12 cellular contexts compared by ENCODE assay signal in genomic region chr12:53224897-53225634, GRCh38. TPM values are rescaled to one million over a fixed set of nuclear protein-coding genes. Genes with fewer than 3 reads are reported as not detected.
DNase-seq lines count a peak whose midpoint lies in the region; ATAC-seq lines count a peak whose summit lies in the region.
"Had no signal": no experiment of that assay in that cellular context is flagged by ENCODE, and none has a peak within 500 bp of the region (broad histone marks: within the 10 kb centered on the region; RNA-seq: fewer than 3 reads in every experiment).

No MANE protein-coding gene starts in this region.

- POLR2A ChIA-PET in activated naive CD8-positive, alpha-beta T cell treated with anti-CD3 and anti-CD28 coated beads, Interleukin-2, amount 10 ng/mL, durations not matched to agents 7 days and 5 days (lab: Charles Lee), result interaction anchor here (1.2 kb wide), 1 partner anchor 42 kb away, joined by 3 read pairs; no protein-coding TSS in a partner anchor

- no peaks in the 10 kb centered on the region for H3K27me3 Mint-ChIP-seq in T-helper 1 cell treated with Interleukin-12 subunit alpha and Interleukin-12 subunit beta and Interleukin-4 antibody, amounts not matched to agents 30 μg/mL and 1 μg/mL, for 36 hours (ENCODE audit: low read depth)
- H3K27me3 Mint-ChIP-seq in activated naive CD8-positive, alpha-beta T cell treated with anti-CD3 and anti-CD28 coated beads, Interleukin-2, amount 10 ng/mL, durations not matched to agents 7 days and 5 days, result no peaks in the 10 kb centered on the region

- H3K9me3 Mint-ChIP-seq in T-helper 1 cell treated with Interleukin-12 subunit alpha and Interleukin-12 subunit beta and Interleukin-4 antibody, amounts not matched to agents 30 μg/mL and 1 μg/mL, for 36 hours, result no peaks in the 10 kb centered on the region
- no peaks in the 10 kb centered on the region for H3K9me3 Mint-ChIP-seq in activated naive CD8-positive, alpha-beta T cell treated with anti-CD3 and anti-CD28 coated beads, Interleukin-2, amount 10 ng/mL, durations not matched to agents 7 days and 5 days

- ATAC-seq in activated naive CD8-positive, alpha-beta T cell treated with anti-CD3 and anti-CD28 coated beads, Interleukin-2, amount 10 ng/mL, durations not matched to agents 7 days and 5 days (ENCODE audit: low read depth), result no peak
- no peak for ATAC-seq in GM18502 (IDR thresholded peaks at IDR 0.05; ENCODE audit: poor library complexity, unreplicated experiment)
- ATAC-seq in GM19351 (IDR thresholded peaks at IDR 0.05; ENCODE audit: unreplicated experiment), result no peak

- no peak overlapping the region for H3K4me3 Mint-ChIP-seq in T-helper 1 cell treated with Interleukin-12 subunit alpha and Interleukin-12 subunit beta and Interleukin-4 antibody, amounts not matched to agents 30 μg/mL and 1 μg/mL, for 36 hours
- peak overlapping the region; percentile 14 for H3K4me3 Mint-ChIP-seq in activated naive CD8-positive, alpha-beta T cell treated with anti-CD3 and anti-CD28 coated beads, Interleukin-2, amount 10 ng/mL, durations not matched to agents 7 days and 5 days

- H3K27ac ChIP-seq in temporal lobe (ENCODE audit: low read depth, low read length), result peak overlapping the region; percentile 38

- peaks cover 61% of the 10 kb centered on the region for H3K4me1 Mint-ChIP-seq in T-helper 1 cell treated with Interleukin-12 subunit alpha and Interleukin-12 subunit beta and Interleukin-4 antibody, amounts not matched to agents 30 μg/mL and 1 μg/mL, for 36 hours (ENCODE audit: low read depth)
- H3K4me1 Mint-ChIP-seq in activated naive CD8-positive, alpha-beta T cell treated with anti-CD3 and anti-CD28 coated beads, Interleukin-2, amount 10 ng/mL, durations not matched to agents 7 days and 5 days, result peaks cover 50% of the 10 kb centered on the region

- DNase-seq in T-helper 1 cell, result no peak
- DNase-seq in activated naive CD8-positive, alpha-beta T cell treated with anti-CD3 and anti-CD28 coated beads, Interleukin-2, amount 10 ng/mL, durations not matched to agents 7 days and 5 days, result no peak
- peak; percentile 62 for DNase-seq in islet precursor cell
- no peak for DNase-seq in NCI-H69 (lab: John Stamatoyannopoulos, UW)
- DNase-seq: NCI-H1105 treated with DMSO at 0.1 percent for 48 hours; SHP77 treated with DMSO at 0.1 percent for 48 hours; stimulated activated CD4-positive, alpha-beta T cell treated with anti-CD3 and anti-CD28 coated beads, Interleukin-4, amount 100 ng/mL, for 24 hours had no signal

- H3K36me3 Mint-ChIP-seq in T-helper 1 cell treated with Interleukin-12 subunit alpha and Interleukin-12 subunit beta and Interleukin-4 antibody, amounts not matched to agents 30 μg/mL and 1 μg/mL, for 36 hours (ENCODE audit: low read depth), result peaks cover 14% of the 10 kb centered on the region
- H3K36me3 Mint-ChIP-seq in activated naive CD8-positive, alpha-beta T cell treated with anti-CD3 and anti-CD28 coated beads, Interleukin-2, amount 10 ng/mL, durations not matched to agents 7 days and 5 days, result peaks cover 7% of the 10 kb centered on the region

- peak overlapping the region; percentile 55 for H3K27ac Mint-ChIP-seq in T-helper 1 cell treated with Interleukin-12 subunit alpha and Interleukin-12 subunit beta and Interleukin-4 antibody, amounts not matched to agents 30 μg/mL and 1 μg/mL, for 36 hours
- H3K27ac Mint-ChIP-seq in activated naive CD8-positive, alpha-beta T cell treated with anti-CD3 and anti-CD28 coated beads, Interleukin-2, amount 10 ng/mL, durations not matched to agents 7 days and 5 days, result peak overlapping the region; percentile 87

RNA-seq across cellular contexts. Expression of gene RARG, which starts 6.9 kb away (rescaled TPM):
- total RNA-seq in activated naive CD8-positive, alpha-beta T cell treated with anti-CD3 and anti-CD28 coated beads, Interleukin-2, amount 10 ng/mL, durations not matched to agents 7 days and 5 days, result 10 to 100 TPM; 38.1 to 40.3 TPM
- 1.7 TPM for total RNA-seq in temporal lobe

RNA-seq across cellular contexts. Expression of gene ITGB7, which starts 18.0 kb away (rescaled TPM):
- total RNA-seq in activated naive CD8-positive, alpha-beta T cell treated with anti-CD3 and anti-CD28 coated beads, Interleukin-2, amount 10 ng/mL, durations not matched to agents 7 days and 5 days, result 100 to 1,000 TPM; 415 to 420 TPM
- total RNA-seq in temporal lobe, result 0.25 TPM
- total RNA-seq: endothelial cell of umbilical vein had no signal

RNA-seq across cellular contexts. Expression of gene ESPL1, which starts 43.0 kb away (rescaled TPM):
- total RNA-seq in activated naive CD8-positive, alpha-beta T cell treated with anti-CD3 and anti-CD28 coated beads, Interleukin-2, amount 10 ng/mL, durations not matched to agents 7 days and 5 days, result 10 to 100 TPM; 90.5 to 91.0 TPM
- 2.2 TPM for total RNA-seq in temporal lobe

RNA-seq across cellular contexts. Expression of gene CSAD, which starts 44.3 kb away (rescaled TPM):
- 10 to 100 TPM; 28.1 to 38.3 TPM for total RNA-seq in activated naive CD8-positive, alpha-beta T cell treated with anti-CD3 and anti-CD28 coated beads, Interleukin-2, amount 10 ng/mL, durations not matched to agents 7 days and 5 days
- 14.5 TPM for total RNA-seq in temporal lobe

RNA-seq across cellular contexts. Expression of gene ZNF740, which starts 44.5 kb away (rescaled TPM):
- total RNA-seq in activated naive CD8-positive, alpha-beta T cell treated with anti-CD3 and anti-CD28 coated beads, Interleukin-2, amount 10 ng/mL, durations not matched to agents 7 days and 5 days, result 10 to 100 TPM; 53.6 to 60.2 TPM
- 15.5 TPM for total RNA-seq in temporal lobe

Comparison
In these comparisons a context has a peak if more than half of its experiments do, and no peak if none do; other contexts are left out.
1. RNA of gene RARG, which starts 6.9 kb away (total RNA-seq): 38.1 to 40.3 TPM in activated naive CD8-positive, alpha-beta T cell treated with anti-CD3 and anti-CD28 coated beads, Interleukin-2, amount 10 ng/mL, durations not matched to agents 7 days and 5 days; 1.7 TPM in temporal lobe (single experiment); every median in the first group is over 10 times any median in the second.
2. RNA of gene ITGB7, which starts 18.0 kb away (total RNA-seq): 415 to 420 TPM in activated naive CD8-positive, alpha-beta T cell treated with anti-CD3 and anti-CD28 coated beads, Interleukin-2, amount 10 ng/mL, durations not matched to agents 7 days and 5 days; 0.25 TPM in temporal lobe (single experiment); every median in the first group is over 100 times any median in the second.
3. RNA of gene ESPL1, which starts 43.0 kb away (total RNA-seq): 90.5 to 91.0 TPM in activated naive CD8-positive, alpha-beta T cell treated with anti-CD3 and anti-CD28 coated beads, Interleukin-2, amount 10 ng/mL, durations not matched to agents 7 days and 5 days; 2.2 TPM in temporal lobe (single experiment); every median in the first group is over 10 times any median in the second.